8 cellular contexts compared by ENCODE assay signal in the genomic region with DNA sequence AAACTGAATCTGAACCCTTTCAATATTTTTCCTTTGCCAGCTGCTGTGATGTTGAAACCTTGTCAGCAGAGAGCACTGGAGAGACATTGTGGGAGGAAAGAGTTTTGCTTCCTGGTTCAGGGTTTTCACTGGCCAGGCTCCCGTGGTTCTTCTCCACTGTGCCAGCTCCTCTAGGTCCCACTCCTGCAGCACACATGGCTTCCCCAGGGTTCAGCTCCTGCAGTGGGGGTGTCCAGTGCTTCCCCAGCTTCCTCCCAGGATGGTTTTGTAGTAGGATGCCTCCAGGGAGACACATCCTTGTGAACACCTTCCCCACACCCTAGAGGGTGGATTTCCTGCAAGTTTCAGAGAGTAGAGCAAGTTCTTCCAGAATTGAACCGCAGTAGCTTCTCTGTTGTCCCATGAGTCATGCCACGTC. TPM values are rescaled to one million over a fixed set of nuclear protein-coding genes. Genes with fewer than 3 reads are reported as not detected.
DNase-seq lines count a peak whose midpoint lies in the region; ATAC-seq and TF ChIP-seq lines count a peak whose summit lies in the region.

No MANE protein-coding gene starts in this region.

- peaks cover 5% of the 10 kb centered on the region for H3K27me3 Mint-ChIP-seq in activated CD4-positive, alpha-beta T cell treated with anti-CD3 and anti-CD28 coated beads for 36 hours

- TF ChIP-seq POLR2A in esophagus squamous epithelium (IDR thresholded peaks at IDR 0.05): no peak

- CTCF ChIA-PET in AG04449 (lab: Yijun Ruan, JAX): interaction anchor here (0.9 to 1.8 kb wide), 9 partner anchors 8 to 421 kb away, joined by 3 to 11 read pairs (median 3); no protein-coding TSS in a partner anchor
- CTCF ChIA-PET in activated CD4-positive, alpha-beta T cell treated with anti-CD3 and anti-CD28 coated beads for 36 hours (lab: Charles Lee): interaction anchor here (1.1 kb wide), 1 partner anchor 9 kb away, joined by 3 read pairs; no protein-coding TSS in a partner anchor

- H3K4me3 ChIP-seq in AG04449 (ENCODE audit: low read depth, low read length): no peak overlapping the region
- H3K4me3 ChIP-seq in NT2/D1 (ENCODE audit: insufficient read length, low read depth): no peak overlapping the region
- no peak overlapping the region for H3K4me3 ChIP-seq in esophagus squamous epithelium

- ATAC-seq in GM19463 (IDR thresholded peaks at IDR 0.05; ENCODE audit: unreplicated experiment): peak; percentile 62
- no peak for ATAC-seq in activated CD4-positive, alpha-beta T cell treated with anti-CD3 and anti-CD28 coated beads for 36 hours
- ATAC-seq in HG03571 (IDR thresholded peaks at IDR 0.05; ENCODE audit: unreplicated experiment): no peak

- no peaks in the 10 kb centered on the region for H3K36me3 ChIP-seq in NT2/D1 (ENCODE audit: insufficient read depth, insufficient read length, low read length)
- H3K36me3 ChIP-seq in esophagus squamous epithelium: no peaks in the 10 kb centered on the region

- H3K4me3 Mint-ChIP-seq in activated CD4-positive, alpha-beta T cell treated with anti-CD3 and anti-CD28 coated beads for 36 hours: no peak overlapping the region

- H3K9ac ChIP-seq in NT2/D1 (ENCODE audit: insufficient read length, low read depth): no peak overlapping the region

- no peaks in the 10 kb centered on the region for H3K9me3 ChIP-seq in NT2/D1 (ENCODE audit: insufficient read depth, low read length)
- no peaks in the 10 kb centered on the region for H3K9me3 ChIP-seq in esophagus squamous epithelium

- H3K4me1 ChIP-seq in NT2/D1 (ENCODE audit: insufficient read depth, insufficient read length): no peaks in the 10 kb centered on the region
- peaks cover 0 to 36% (median 0%) of the 10 kb centered on the region in 3 donors for H3K4me1 ChIP-seq in esophagus squamous epithelium

- no peak overlapping the region for H3K27ac Mint-ChIP-seq in activated CD4-positive, alpha-beta T cell treated with anti-CD3 and anti-CD28 coated beads for 36 hours

- TF ChIP-seq CTCF in AG04449 (IDR thresholded peaks at IDR 0.05; ENCODE audit: insufficient read depth, low read length, missing control alignments) (peak; percentile 49), esophagus squamous epithelium (IDR thresholded peaks at IDR 0.05) (peak in 2 of 6 experiments; percentile 31 to 44)

- H3K27ac ChIP-seq in esophagus squamous epithelium: peak overlapping the region in 3 of 4 donors; percentile 16 to 58 (median 33)

- DNase-seq in AG04449 (ENCODE audit: low read depth, low spot score) (no peak), NT2/D1 (ENCODE audit: low read depth, low spot score) (peak; percentile 8), esophagus squamous epithelium (lab: John Stamatoyannopoulos, UW) (no peak), renal cortical epithelial cell (ENCODE audit: low read depth) (peak; percentile 66), NCI-H128 (lab: John Stamatoyannopoulos, UW; ENCODE audit: unreplicated experiment) (no peak)
- DNase-seq in activated CD4-positive, alpha-beta T cell treated with anti-CD3 and anti-CD28 coated beads for 36 hours: no peak

- 21 to 36% methylated on average over 3 of the region's 3 CpGs for WGBS in esophagus squamous epithelium, 2 donors

- POLR2A ChIA-PET in AG04449 (lab: Yijun Ruan, JAX): no interaction called here
- POLR2A ChIA-PET in activated CD4-positive, alpha-beta T cell treated with anti-CD3 and anti-CD28 coated beads for 36 hours (lab: Charles Lee): no interaction called here

- H3K27me3 ChIP-seq in NT2/D1 (ENCODE audit: insufficient read depth, insufficient read length): no peaks in the 10 kb centered on the region
- H3K27me3 ChIP-seq in esophagus squamous epithelium: no peaks in the 10 kb centered on the region

- no peaks in the 10 kb centered on the region for H3K9me3 Mint-ChIP-seq in activated CD4-positive, alpha-beta T cell treated with anti-CD3 and anti-CD28 coated beads for 36 hours (ENCODE audit: low read depth)

- H3K36me3 Mint-ChIP-seq in activated CD4-positive, alpha-beta T cell treated with anti-CD3 and anti-CD28 coated beads for 36 hours (ENCODE audit: low read depth): no peaks in the 10 kb centered on the region

- intact Hi-C loops in esophagus squamous epithelium (cut with DNase I): no loop called here
- intact Hi-C loops in activated CD4-positive, alpha-beta T cell treated with anti-CD3 and anti-CD28 coated beads for 36 hours (cut with DNase I, micrococcal nuclease): loop anchor here in 1 of 2 experiments (5.0 kb wide), 1 partner anchor 366 kb away; no protein-coding TSS in a partner anchor

- H3K4me1 Mint-ChIP-seq in activated CD4-positive, alpha-beta T cell treated with anti-CD3 and anti-CD28 coated beads for 36 hours: no peaks in the 10 kb centered on the region

RNA-seq across cellular contexts. Expression of gene SULT1C3, which starts 24.0 kb away (rescaled TPM):
- total RNA-seq in esophagus squamous epithelium: not detected
- total RNA-seq in renal cortical epithelial cell: not detected in 2 replicates
- not detected for total RNA-seq in activated CD4-positive, alpha-beta T cell treated with anti-CD3 and anti-CD28 coated beads for 36 hours

Comparison
In these comparisons a context has a peak if more than half of its experiments do, and no peak if none do; other contexts are left out.
1. DNase-seq: peak in NT2/D1 (single experiment) and renal cortical epithelial cell (single experiment); none in AG04449 (single experiment), esophagus squamous epithelium (single experiment), activated CD4-positive, alpha-beta T cell treated with anti-CD3 and anti-CD28 coated beads for 36 hours (single experiment) and NCI-H128 (single experiment).